8 cellular contexts compared by ENCODE assay signal in genomic region chr6:24113891-24114290, GRCh38. TPM values are rescaled to one million over a fixed set of nuclear protein-coding genes. Genes with fewer than 3 reads are reported as not detected.
"Had no signal": no experiment of that assay in that cellular context is flagged by ENCODE, and none has a peak within 500 bp of the region (broad histone marks: within the 10 kb centered on the region; RNA-seq: fewer than 3 reads in every experiment).

No MANE protein-coding gene starts in this region.

- H3K4me3 ChIP-seq: GM12878 had no signal

- DNase-seq: GDM1, GF-D8 had no signal

- FAIRE-seq: G401.6, GM12878, GM12891, GM12892, GM18507, GM19239 had no signal

- ATAC-seq: GM12878 had no signal

RNA-seq across cellular contexts. Expression of gene NRSN1, which starts 12.1 kb away (rescaled TPM):
- total RNA-seq: GM12878 had no signal
- polyA plus RNA-seq: GM12878 had no signal
